In the genomic region with DNA sequence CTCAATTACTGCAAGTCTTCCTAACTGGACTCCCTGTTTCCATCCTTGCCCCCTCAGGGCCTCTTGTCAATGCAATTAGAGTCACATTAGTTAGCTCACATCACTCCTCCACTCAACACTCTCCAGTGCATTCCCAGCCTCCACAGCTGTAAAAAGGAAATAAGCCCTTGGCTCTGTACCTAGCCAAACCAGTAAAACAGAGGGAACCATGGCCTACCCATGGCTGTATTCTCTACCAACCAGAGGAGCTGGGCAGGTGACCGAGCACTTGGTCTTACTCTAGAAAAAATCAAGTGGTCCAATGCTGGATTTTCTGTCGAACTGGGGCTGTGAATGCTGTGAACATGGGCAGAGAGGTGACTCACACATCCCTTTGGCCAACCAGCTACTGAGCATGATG, we compare ENCODE assay signal across 16 cellular contexts.
"Had no signal": no experiment of that assay in that cellular context is flagged by ENCODE, and none has a peak within 500 bp of the region (broad histone marks: within the 10 kb centered on the region; RNA-seq: fewer than 3 reads in every experiment).

No MANE protein-coding gene starts in this region.

- H2AFZ ChIP-seq: hepatocyte had no signal

- DNase-seq: activated B cell treated with CpG ODN at 0.5 μM for 24 hours; activated CD4-positive, alpha-beta memory T cell treated with anti-CD3 and anti-CD28 coated beads for 36 hours; activated CD4-positive, alpha-beta T cell treated with anti-CD3 and anti-CD28 coated beads for 4 hours; activated T-cell treated with anti-CD3 and anti-CD28 coated beads for 4 hours; effector CD4-positive, alpha-beta T cell; stimulated activated CD4-positive, alpha-beta T cell treated with anti-CD3 and anti-CD28 coated beads, Interleukin-12 subunit alpha, Interleukin-12 subunit beta, amount 100 ng/mL, for 4 hours; stimulated activated CD4-positive, alpha-beta T cell treated with anti-CD3 and anti-CD28 coated beads, Interleukin-1b, Interleukin-23, amount 100 ng/mL, for 48 hours; stimulated activated CD8-positive, alpha-beta memory T cell treated with anti-CD3 and anti-CD28 coated beads, Interleukin-4, amount 100 ng/mL, for 48 hours; stimulated activated naive CD4-positive, alpha-beta T cell; thyroid gland had no signal

- H3K9me3 Mint-ChIP-seq: activated B cell treated with CpG ODN at 0.5 μM for 24 hours; activated CD4-positive, alpha-beta memory T cell treated with anti-CD3 and anti-CD28 coated beads for 36 hours; activated T-helper 1 cell treated with anti-CD3 and anti-CD28 coated beads, Interleukin-12 subunit alpha, Interleukin-12 subunit beta, Interleukin-2, Interleukin-4 antibody, amounts not matched to agents 30 ng/mL and 10 ng/mL and 1 ng/mL, durations not matched to agents 14 hours and 24 hours and 36 hours; memory B cell; neural crest cell had no signal

- H3K36me3 Mint-ChIP-seq: activated CD4-positive, alpha-beta memory T cell treated with anti-CD3 and anti-CD28 coated beads for 36 hours; memory B cell had no signal

- H3K27me3 Mint-ChIP-seq: activated naive CD8-positive, alpha-beta T cell; memory B cell had no signal

- H3K27me3 ChIP-seq: esophagus muscularis mucosa, hepatocyte, thyroid gland had no signal

- H3K4me2 ChIP-seq: hepatocyte had no signal

- H3K9me3 ChIP-seq: esophagus muscularis mucosa, thyroid gland had no signal

- H3K4me3 ChIP-seq: esophagus muscularis mucosa, hepatocyte, thyroid gland had no signal

- H3K36me3 ChIP-seq: thyroid gland had no signal

- H3K4me3 Mint-ChIP-seq: activated B cell treated with CpG ODN at 0.5 μM for 24 hours; activated CD4-positive, alpha-beta memory T cell treated with anti-CD3 and anti-CD28 coated beads for 36 hours; activated naive CD8-positive, alpha-beta T cell; activated T-helper 1 cell treated with anti-CD3 and anti-CD28 coated beads, Interleukin-12 subunit alpha, Interleukin-12 subunit beta, Interleukin-2, Interleukin-4 antibody, amounts not matched to agents 30 ng/mL and 10 ng/mL and 1 ng/mL, durations not matched to agents 14 hours and 24 hours and 36 hours; memory B cell; neural crest cell had no signal

- H3K27ac Mint-ChIP-seq: activated B cell treated with CpG ODN at 0.5 μM for 24 hours; activated CD4-positive, alpha-beta memory T cell treated with anti-CD3 and anti-CD28 coated beads for 36 hours; activated naive CD8-positive, alpha-beta T cell; activated T-helper 1 cell treated with anti-CD3 and anti-CD28 coated beads, Interleukin-12 subunit alpha, Interleukin-12 subunit beta, Interleukin-2, Interleukin-4 antibody, amounts not matched to agents 30 ng/mL and 10 ng/mL and 1 ng/mL, durations not matched to agents 14 hours and 24 hours and 36 hours; memory B cell had no signal

- H3K4me1 ChIP-seq: esophagus muscularis mucosa, thyroid gland had no signal

- H3K4me1 Mint-ChIP-seq: activated B cell treated with CpG ODN at 0.5 μM for 24 hours, memory B cell had no signal

- H3K27ac ChIP-seq: esophagus muscularis mucosa, hepatocyte, thyroid gland had no signal
